26 cellular contexts compared by ENCODE assay signal in genomic region chr6:26464014-26464413, GRCh38. TPM values are rescaled to one million over a fixed set of nuclear protein-coding genes. Genes with fewer than 3 reads are reported as not detected.
DNase-seq lines count a peak whose midpoint lies in the region; ATAC-seq lines count a peak whose summit lies in the region.
"Had no signal": no experiment of that assay in that cellular context is flagged by ENCODE, and none has a peak within 500 bp of the region (broad histone marks: within the 10 kb centered on the region; RNA-seq: fewer than 3 reads in every experiment).

No MANE protein-coding gene starts in this region.

- DNase-seq in activated naive CD4-positive, alpha-beta T cell treated with anti-CD3 and anti-CD28 coated beads, Interleukin-2, amount 10 ng/mL, durations not matched to agents 7 days and 5 days: no peak
- DNase-seq in activated naive CD4-positive, alpha-beta T cell (lab: John Stamatoyannopoulos, UW): no peak
- no peak for DNase-seq in activated CD8-positive, alpha-beta T cell treated with anti-CD3 and anti-CD28 coated beads, Interleukin-2, amount 10 ng/mL, durations not matched to agents 7 days and 5 days
- DNase-seq in effector memory CD8-positive, alpha-beta T cell: no peak
- DNase-seq in stimulated activated naive CD8-positive, alpha-beta T cell treated with anti-CD3 and anti-CD28 coated beads, Interleukin-15, amount 100 ng/mL, for 72 hours: no peak
- no peak for DNase-seq in stimulated activated CD4-positive, alpha-beta T cell treated with anti-CD3 and anti-CD28 coated beads, Interleukin-2, amount 100 ng/mL, for 24 hours
- DNase-seq in NK-92 treated with Interleukin-12 subunit alpha and Interleukin-12 subunit beta, amount 100 ng/mL, for 24 hours (lab: John Stamatoyannopoulos, UW): no peak
- DNase-seq: activated effector memory CD4-positive, alpha-beta T cell treated with Interleukin-2 at 50 U/mL for 16 hours; aorta; DMS79; heart right ventricle; KBM-7; NCI-H146; NCI-H526; nephron progenitor cell; right lobe of liver; stimulated activated CD4-positive, alpha-beta T cell treated with anti-CD3 and anti-CD28 coated beads, Interleukin-15, amount 100 ng/mL, for 24 hours; stimulated activated CD8-positive, alpha-beta memory T cell treated with anti-CD3 and anti-CD28 coated beads, Interleukin-4, amount 100 ng/mL, for 48 hours; uterus had no signal

- POLR2A ChIA-PET in activated CD8-positive, alpha-beta T cell treated with anti-CD3 and anti-CD28 coated beads, Interleukin-2, amount 10 ng/mL, durations not matched to agents 7 days and 5 days (lab: Charles Lee): interaction anchor here (0.7 to 1.0 kb wide), 2 partner anchors 8 to 10 kb away, joined by 4 to 5 read pairs; no protein-coding TSS in a partner anchor

- H3K27ac Mint-ChIP-seq in activated naive CD4-positive, alpha-beta T cell treated with anti-CD3 and anti-CD28 coated beads, Interleukin-2, amount 10 ng/mL, durations not matched to agents 7 days and 5 days: peak overlapping the region; percentile 0
- peak overlapping the region; percentile 13 for H3K27ac Mint-ChIP-seq in activated CD8-positive, alpha-beta T cell treated with anti-CD3 and anti-CD28 coated beads, Interleukin-2, amount 10 ng/mL, durations not matched to agents 7 days and 5 days
- H3K27ac Mint-ChIP-seq in effector memory CD8-positive, alpha-beta T cell: peak overlapping the region; percentile 5 to 76
- peak overlapping the region; percentile 68 to 87 for H3K27ac Mint-ChIP-seq in stimulated activated naive CD8-positive, alpha-beta T cell treated with anti-CD3 and anti-CD28 coated beads, Interleukin-15, amount 100 ng/mL, for 72 hours
- H3K27ac Mint-ChIP-seq: nephron progenitor cell had no signal

- H3K9me3 Mint-ChIP-seq in activated naive CD4-positive, alpha-beta T cell treated with anti-CD3 and anti-CD28 coated beads, Interleukin-2, amount 10 ng/mL, durations not matched to agents 7 days and 5 days: no peaks in the 10 kb centered on the region
- no peaks in the 10 kb centered on the region for H3K9me3 Mint-ChIP-seq in activated CD8-positive, alpha-beta T cell treated with anti-CD3 and anti-CD28 coated beads, Interleukin-2, amount 10 ng/mL, durations not matched to agents 7 days and 5 days (ENCODE audit: insufficient read depth)
- H3K9me3 Mint-ChIP-seq in effector memory CD8-positive, alpha-beta T cell: no peaks in the 10 kb centered on the region
- H3K9me3 Mint-ChIP-seq in stimulated activated naive CD8-positive, alpha-beta T cell treated with anti-CD3 and anti-CD28 coated beads, Interleukin-15, amount 100 ng/mL, for 72 hours: no peaks in the 10 kb centered on the region
- H3K9me3 Mint-ChIP-seq: nephron progenitor cell had no signal

- H3K4me3 Mint-ChIP-seq in activated naive CD4-positive, alpha-beta T cell treated with anti-CD3 and anti-CD28 coated beads, Interleukin-2, amount 10 ng/mL, durations not matched to agents 7 days and 5 days: no peak overlapping the region
- H3K4me3 Mint-ChIP-seq in activated CD8-positive, alpha-beta T cell treated with anti-CD3 and anti-CD28 coated beads, Interleukin-2, amount 10 ng/mL, durations not matched to agents 7 days and 5 days: no peak overlapping the region
- no peak overlapping the region for H3K4me3 Mint-ChIP-seq in effector memory CD8-positive, alpha-beta T cell
- H3K4me3 Mint-ChIP-seq in stimulated activated naive CD8-positive, alpha-beta T cell treated with anti-CD3 and anti-CD28 coated beads, Interleukin-15, amount 100 ng/mL, for 72 hours: no peak overlapping the region
- H3K4me3 Mint-ChIP-seq: nephron progenitor cell had no signal

- ATAC-seq in activated CD8-positive, alpha-beta T cell treated with anti-CD3 and anti-CD28 coated beads, Interleukin-2, amount 10 ng/mL, durations not matched to agents 7 days and 5 days: no peak
- no peak for ATAC-seq in effector memory CD8-positive, alpha-beta T cell (replicated peaks)
- no peak for ATAC-seq in stimulated activated naive CD8-positive, alpha-beta T cell treated with anti-CD3 and anti-CD28 coated beads, Interleukin-15, amount 100 ng/mL, for 72 hours
- ATAC-seq in HG03342 (IDR thresholded peaks at IDR 0.05; ENCODE audit: unreplicated experiment): no peak
- ATAC-seq: heart right ventricle, right lobe of liver had no signal

- peaks cover 53% of the 10 kb centered on the region for H3K4me1 Mint-ChIP-seq in activated naive CD4-positive, alpha-beta T cell treated with anti-CD3 and anti-CD28 coated beads, Interleukin-2, amount 10 ng/mL, durations not matched to agents 7 days and 5 days
- H3K4me1 Mint-ChIP-seq in activated CD8-positive, alpha-beta T cell treated with anti-CD3 and anti-CD28 coated beads, Interleukin-2, amount 10 ng/mL, durations not matched to agents 7 days and 5 days (ENCODE audit: low read depth): peaks cover 47% of the 10 kb centered on the region
- peaks cover 48 to 59% of the 10 kb centered on the region in 2 donors for H3K4me1 Mint-ChIP-seq in effector memory CD8-positive, alpha-beta T cell (ENCODE audit: low read depth in 2 of 2)
- peaks cover 59% of the 10 kb centered on the region for H3K4me1 Mint-ChIP-seq in stimulated activated naive CD8-positive, alpha-beta T cell treated with anti-CD3 and anti-CD28 coated beads, Interleukin-15, amount 100 ng/mL, for 72 hours

- H3K36me3 Mint-ChIP-seq in activated naive CD4-positive, alpha-beta T cell treated with anti-CD3 and anti-CD28 coated beads, Interleukin-2, amount 10 ng/mL, durations not matched to agents 7 days and 5 days: peaks cover 92% of the 10 kb centered on the region
- peaks cover 93% of the 10 kb centered on the region for H3K36me3 Mint-ChIP-seq in activated CD8-positive, alpha-beta T cell treated with anti-CD3 and anti-CD28 coated beads, Interleukin-2, amount 10 ng/mL, durations not matched to agents 7 days and 5 days (ENCODE audit: low read depth)
- peaks cover 85% of the 10 kb centered on the region for H3K36me3 Mint-ChIP-seq in effector memory CD8-positive, alpha-beta T cell (ENCODE audit: insufficient read depth)

- no peaks in the 10 kb centered on the region for H3K27me3 Mint-ChIP-seq in activated naive CD4-positive, alpha-beta T cell treated with anti-CD3 and anti-CD28 coated beads, Interleukin-2, amount 10 ng/mL, durations not matched to agents 7 days and 5 days
- no peaks in the 10 kb centered on the region for H3K27me3 Mint-ChIP-seq in activated CD8-positive, alpha-beta T cell treated with anti-CD3 and anti-CD28 coated beads, Interleukin-2, amount 10 ng/mL, durations not matched to agents 7 days and 5 days (ENCODE audit: low read depth)
- no peaks in the 10 kb centered on the region for H3K27me3 Mint-ChIP-seq in effector memory CD8-positive, alpha-beta T cell
- H3K27me3 Mint-ChIP-seq in stimulated activated naive CD8-positive, alpha-beta T cell treated with anti-CD3 and anti-CD28 coated beads, Interleukin-15, amount 100 ng/mL, for 72 hours: no peaks in the 10 kb centered on the region

- CTCF ChIA-PET in activated naive CD4-positive, alpha-beta T cell treated with anti-CD3 and anti-CD28 coated beads, Interleukin-2, amount 10 ng/mL, durations not matched to agents 7 days and 5 days (lab: Charles Lee): no interaction called here
- CTCF ChIA-PET in activated CD8-positive, alpha-beta T cell treated with anti-CD3 and anti-CD28 coated beads, Interleukin-2, amount 10 ng/mL, durations not matched to agents 7 days and 5 days (lab: Charles Lee): interaction anchor here (1.0 to 1.4 kb wide), 4 partner anchors 9 to 123 kb away, joined by 3 to 7 read pairs (median 4); no protein-coding TSS in a partner anchor

RNA-seq across cellular contexts. Expression of gene BTN2A1, which starts 6.3 kb away (rescaled TPM):
- total RNA-seq in activated CD8-positive, alpha-beta T cell treated with anti-CD3 and anti-CD28 coated beads, Interleukin-2, amount 10 ng/mL, durations not matched to agents 7 days and 5 days: 10 to 100 TPM; 22.4 to 23.6 TPM

RNA-seq across cellular contexts. Expression of gene BTN3A3, which starts 23.7 kb away (rescaled TPM):
- 10 to 100 TPM; 43.8 to 47.0 TPM for total RNA-seq in activated CD8-positive, alpha-beta T cell treated with anti-CD3 and anti-CD28 coated beads, Interleukin-2, amount 10 ng/mL, durations not matched to agents 7 days and 5 days

RNA-seq across cellular contexts. Expression of gene BTN1A1, which starts 36.1 kb away (rescaled TPM):
- total RNA-seq in activated CD8-positive, alpha-beta T cell treated with anti-CD3 and anti-CD28 coated beads, Interleukin-2, amount 10 ng/mL, durations not matched to agents 7 days and 5 days: not detected
- total RNA-seq: aorta; cardiac septum; epithelial cell of proximal tubule; heart right ventricle; right lobe of liver; RPMI7951; SK-MEL-5; suprapubic skin; T-helper 2 cell treated with Interferon-gamma antibody and Interleukin-4, amounts not matched to agents 100 ng/mL and 5 ng/mL, for 36 hours had no signal

Comparison
In these comparisons a context has a peak if more than half of its experiments do, and no peak if none do; other contexts are left out.
1. H3K27ac Mint-ChIP-seq: peak in every context shown above with its lines; median percentile 78 in stimulated activated naive CD8-positive, alpha-beta T cell treated with anti-CD3 and anti-CD28 coated beads, Interleukin-15, amount 100 ng/mL, for 72 hours; 40 in effector memory CD8-positive, alpha-beta T cell; 13 in activated CD8-positive, alpha-beta T cell treated with anti-CD3 and anti-CD28 coated beads, Interleukin-2, amount 10 ng/mL, durations not matched to agents 7 days and 5 days; 0 in activated naive CD4-positive, alpha-beta T cell treated with anti-CD3 and anti-CD28 coated beads, Interleukin-2, amount 10 ng/mL, durations not matched to agents 7 days and 5 days.